33 cellular contexts compared by ENCODE assay signal in genomic region chr4:41264212-41264611, GRCh38.
"Had no signal": no experiment of that assay in that cellular context is flagged by ENCODE, and none has a peak within 500 bp of the region (broad histone marks: within the 10 kb centered on the region; RNA-seq: fewer than 3 reads in every experiment).

No MANE protein-coding gene starts in this region.

- H3K9me3 ChIP-seq: esophagus muscularis mucosa, gastrocnemius medialis, heart left ventricle had no signal

- H3K27ac ChIP-seq: brain microvascular endothelial cell, coronary artery, esophagus muscularis mucosa, foreskin keratinocyte, gastrocnemius medialis, heart left ventricle had no signal

- H3K4me1 Mint-ChIP-seq: activated CD4-positive, alpha-beta memory T cell treated with anti-CD3 and anti-CD28 coated beads, Interleukin-2, amount 10 ng/mL, durations not matched to agents 7 days and 5 days; activated CD4-positive, alpha-beta T cell treated with anti-CD3 and anti-CD28 coated beads, Interleukin-2, amount 10 ng/mL, durations not matched to agents 7 days and 5 days; activated T-helper 17 cell treated with anti-CD3 and anti-CD28 coated beads, Interleukin-2, amount 50 U/mL, for 72 hours; central memory CD8-positive, alpha-beta T cell; T-helper 17 cell had no signal

- H3K27ac Mint-ChIP-seq: activated CD4-positive, alpha-beta memory T cell treated with anti-CD3 and anti-CD28 coated beads, Interleukin-2, amount 10 ng/mL, durations not matched to agents 7 days and 5 days; activated CD4-positive, alpha-beta T cell treated with anti-CD3 and anti-CD28 coated beads, Interleukin-2, amount 10 ng/mL, durations not matched to agents 7 days and 5 days; activated naive CD8-positive, alpha-beta T cell; activated T-helper 17 cell treated with anti-CD3 and anti-CD28 coated beads, Interleukin-2, amount 50 U/mL, for 72 hours; dendritic cell treated with granulocyte-macrophage colony-stimulating factor and Interleukin-4, amounts not matched to agents 40 ng/mL and 50 ng/mL, for 4 days; T-helper 17 cell; T-helper 2 cell treated with Interferon-gamma antibody and Interleukin-4, amounts not matched to agents 5 μg/mL and 100 μg/mL, for 36 hours; WTC11 had no signal

- H3K27me3 ChIP-seq: brain microvascular endothelial cell, dorsolateral prefrontal cortex, esophagus muscularis mucosa, gastrocnemius medialis, heart left ventricle had no signal

- FAIRE-seq: astrocyte, bronchial epithelial cell had no signal

- H3K36me3 ChIP-seq: esophagus muscularis mucosa, gastrocnemius medialis had no signal

- ATAC-seq: activated T-cell treated with anti-CD3 and anti-CD28 coated beads, Interleukin-2, amount 50 U/mL, for 4 hours; activated T-helper 17 cell treated with anti-CD3 and anti-CD28 coated beads, Interleukin-2, amount 50 U/mL, for 72 hours; foreskin keratinocyte; gastrocnemius medialis; heart left ventricle; T-helper 17 cell; WTC11 had no signal

- H3K4me3 Mint-ChIP-seq: activated CD4-positive, alpha-beta memory T cell treated with anti-CD3 and anti-CD28 coated beads, Interleukin-2, amount 10 ng/mL, durations not matched to agents 7 days and 5 days; activated CD4-positive, alpha-beta T cell treated with anti-CD3 and anti-CD28 coated beads, Interleukin-2, amount 10 ng/mL, durations not matched to agents 7 days and 5 days; activated naive CD8-positive, alpha-beta T cell; activated T-cell treated with anti-CD3 and anti-CD28 coated beads, Interleukin-2, amount 50 U/mL, for 4 hours; activated T-helper 17 cell treated with anti-CD3 and anti-CD28 coated beads, Interleukin-2, amount 50 U/mL, for 72 hours; central memory CD8-positive, alpha-beta T cell; dendritic cell treated with granulocyte-macrophage colony-stimulating factor and Interleukin-4, amounts not matched to agents 40 ng/mL and 50 ng/mL, for 4 days; T-helper 17 cell; T-helper 2 cell treated with Interferon-gamma antibody and Interleukin-4, amounts not matched to agents 5 μg/mL and 100 μg/mL, for 36 hours; WTC11 had no signal

- DNase-seq: activated CD4-positive, alpha-beta memory T cell treated with anti-CD3 and anti-CD28 coated beads, Interleukin-2, amount 10 ng/mL, durations not matched to agents 7 days and 5 days; activated CD4-positive, alpha-beta T cell treated with anti-CD3 and anti-CD28 coated beads for 1 hour; activated CD4-positive, alpha-beta T cell treated with anti-CD3 and anti-CD28 coated beads for 4 hours; activated CD4-positive, alpha-beta T cell treated with anti-CD3 and anti-CD28 coated beads, Interleukin-2, amount 10 ng/mL, durations not matched to agents 7 days and 5 days; activated CD4-positive, alpha-beta T cell treated with anti-CD3 and anti-CD28 coated beads, Interleukin-2, amount 50 U/mL, for 4 hours; activated CD8-positive, alpha-beta memory T cell treated with anti-CD3 and anti-CD28 coated beads, Interleukin-2, amount 50 U/mL, for 48 hours; activated effector memory CD4-positive, alpha-beta T cell treated with Interleukin-2 at 50 U/mL for 16 hours; activated gamma-delta T cell treated with Interleukin-2 at 50 U/mL for 16 hours; activated naive CD4-positive, alpha-beta T cell treated with anti-CD3 and anti-CD28 coated beads, Interleukin-2, amount 50 U/mL, for 16 hours; activated naive CD4-positive, alpha-beta T cell treated with Interleukin-2 at 50 U/mL for 16 hours; activated T-cell treated with anti-CD3 and anti-CD28 coated beads for 4 hours; activated T-cell treated with anti-CD3 and anti-CD28 coated beads, Interleukin-2, amount 50 U/mL, for 4 hours; amniotic stem cell; anterior cingulate cortex; brain microvascular endothelial cell; dorsolateral prefrontal cortex; effector memory CD4-positive, alpha-beta T cell; erythroblast; foreskin keratinocyte; gastrocnemius medialis; glutamatergic neuron; heart left ventricle; T-helper 17 cell had no signal

- H3K4me3 ChIP-seq: coronary artery, dorsolateral prefrontal cortex, esophagus muscularis mucosa, gastrocnemius medialis, heart left ventricle had no signal

- H3K36me3 Mint-ChIP-seq: activated naive CD8-positive, alpha-beta T cell had no signal

- H3K9me3 Mint-ChIP-seq: activated CD4-positive, alpha-beta memory T cell treated with anti-CD3 and anti-CD28 coated beads, Interleukin-2, amount 10 ng/mL, durations not matched to agents 7 days and 5 days; activated CD4-positive, alpha-beta T cell treated with anti-CD3 and anti-CD28 coated beads, Interleukin-2, amount 10 ng/mL, durations not matched to agents 7 days and 5 days; activated T-cell treated with anti-CD3 and anti-CD28 coated beads, Interleukin-2, amount 50 U/mL, for 4 hours; activated T-helper 17 cell treated with anti-CD3 and anti-CD28 coated beads, Interleukin-2, amount 50 U/mL, for 72 hours; central memory CD8-positive, alpha-beta T cell; dendritic cell treated with granulocyte-macrophage colony-stimulating factor and Interleukin-4, amounts not matched to agents 40 ng/mL and 50 ng/mL, for 4 days; T-helper 2 cell treated with Interferon-gamma antibody and Interleukin-4, amounts not matched to agents 5 μg/mL and 100 μg/mL, for 36 hours; WTC11 had no signal
